In the genomic region with DNA sequence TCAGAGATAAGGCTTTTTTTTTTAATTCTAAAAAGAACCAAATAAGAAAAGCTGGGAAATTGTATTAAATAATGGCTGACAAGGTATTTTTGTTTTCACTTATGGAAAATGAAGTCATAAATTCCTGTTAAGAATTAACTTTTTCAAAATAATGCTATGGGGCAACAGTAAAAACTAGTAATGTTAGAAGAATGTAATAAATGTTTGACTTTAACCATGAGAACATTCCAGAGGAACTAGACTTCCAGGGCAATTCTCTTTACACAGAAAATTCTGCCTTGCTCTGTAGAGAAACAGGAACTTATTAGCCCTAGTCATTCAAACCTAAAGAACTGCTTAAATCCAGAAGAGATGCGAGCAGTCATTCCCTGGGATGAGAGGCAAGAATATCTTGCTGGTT, we compare ENCODE assay signal across 1 cellular context.
TF ChIP-seq lines count a peak whose summit lies in the region.

No MANE protein-coding gene starts in this region.

TF ChIP-seq in A549, 52 proteins besides CTCF, POLR2A, EP300 and RAD21 (continued from another document):
- TF ChIP-seq JUN (IDR thresholded peaks at IDR 0.05): peak; percentile 24 to 66; a peak in 1 of 5 replicates
- peak; percentile 87 for TF ChIP-seq JUNB (IDR thresholded peaks at IDR 0.05)
